In the genomic region with DNA sequence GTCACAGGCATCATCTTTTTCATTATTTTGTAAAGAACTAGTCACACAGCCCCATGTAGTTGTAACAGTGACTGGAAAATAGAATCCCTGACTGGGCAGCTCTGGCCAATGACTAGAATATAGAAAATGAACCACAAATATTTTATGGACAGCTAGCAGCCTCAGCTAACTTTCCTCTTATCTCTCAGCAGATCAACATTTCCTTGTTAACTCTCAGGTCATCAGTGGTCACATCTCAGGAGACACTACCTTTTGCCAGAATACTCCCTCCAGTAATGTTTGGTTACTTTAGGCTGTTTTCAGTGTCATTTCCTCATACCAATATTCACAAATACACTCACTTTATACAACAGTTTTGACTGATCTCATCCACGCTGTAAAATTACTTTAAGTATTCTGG, we compare ENCODE assay signal across 1 cellular context.
TF ChIP-seq lines count a peak whose summit lies in the region.

No MANE protein-coding gene starts in this region.

TF ChIP-seq in H1, 55 proteins besides CTCF, POLR2A, EP300 and RAD21 (continued from another document):
- TF ChIP-seq PHF8 (conservative IDR thresholded peaks at IDR 0.05; ENCODE audit: low read depth, low read length) (no peak), CREB1 (IDR thresholded peaks at IDR 0.05) (no peak), SIRT6 (IDR thresholded peaks at IDR 0.05; ENCODE audit: low read length) (no peak), RFX5 (IDR thresholded peaks at IDR 0.05; ENCODE audit: borderline replicate concordance, low read depth, low read length) (no peak), HDAC2 (IDR thresholded peaks at IDR 0.05; ENCODE audit: borderline replicate concordance in 1 of 2, low read depth in 2 of 2, low read length in 2 of 2) (no peak)
